ENCODE assay signal across 25 cellular contexts in genomic region chr10:54854389-54854788, GRCh38. TPM values are rescaled to one million over a fixed set of nuclear protein-coding genes. Genes with fewer than 3 reads are reported as not detected.
DNase-seq lines count a peak whose midpoint lies in the region; ATAC-seq and TF ChIP-seq lines count a peak whose summit lies in the region.
"Had no signal": no experiment of that assay in that cellular context is flagged by ENCODE, and none has a peak within 500 bp of the region (broad histone marks: within the 10 kb centered on the region; RNA-seq: fewer than 3 reads in every experiment).

No MANE protein-coding gene starts in this region.

- no peaks in the 10 kb centered on the region for H3K79me2 ChIP-seq in H9 (ENCODE audit: insufficient read depth, low read length)

- WGBS in H9 (ENCODE audit: extremely low coverage, insufficient read length, low lambda C conversion rate), result no CpG with 5 or more reads among the region's 3 CpGs
- WGBS in endodermal cell (ENCODE audit: insufficient coverage in 1 of 2, insufficient read length in 1 of 2), 2 experiments, result 90 to 93% methylated on average over 2 to 3 of the region's 3 CpGs
- no CpG with 5 or more reads among the region's 3 CpGs for WGBS in neuronal stem cell (ENCODE audit: extremely low coverage in 2 of 2, insufficient read length in 2 of 2, insufficient replicate concordance in 1 of 2), 2 donors

- H3K4me2 ChIP-seq in H9 (ENCODE audit: insufficient read depth, insufficient read length, low read length) (no peak overlapping the region), neuronal stem cell (ENCODE audit: insufficient read depth, low read length, poor library complexity, severe bottlenecking) (no peak overlapping the region)
- H3K4me2 ChIP-seq: A549 had no signal

- DNase-seq in H9 (peak; percentile 28), endodermal cell (peak; percentile 48), neuronal stem cell (ENCODE audit: low spot score) (no peak), HEK293T (ENCODE audit: extremely low spot score) (no peak), NCI-H1105 treated with DMSO at 0.1 percent for 48 hours (lab: John Stamatoyannopoulos, UW) (no peak)
- DNase-seq: 8988T; ACHN; C1 segment of cervical spinal cord; CD4-positive, alpha-beta memory T cell; COR-L47; DMS53; DMS79 treated with DMSO at 0.1 percent for 48 hours; GF-D8; GOT3; H7; HFFc6 had no signal

- H2AFZ ChIP-seq in H9 (ENCODE audit: low read length) (no peak overlapping the region), neuronal stem cell (ENCODE audit: low read length) (peak overlapping the region; percentile 41)

- POLR2A ChIA-PET in HEK293T (lab: Yijun Ruan, JAX), result no interaction called here

- no peak overlapping the region for H3K4ac ChIP-seq in H9 (ENCODE audit: low read depth, low read length)
- no peak overlapping the region for H3K4ac ChIP-seq in neuronal stem cell (ENCODE audit: low read length)

- H2BK120ac ChIP-seq in H9 (ENCODE audit: low read depth, low read length, poor library complexity, severe bottlenecking), result no peak overlapping the region
- H2BK120ac ChIP-seq in neuronal stem cell (ENCODE audit: low read depth, low read length), result no peak overlapping the region

- no peak for TF ChIP-seq CTCF in H9 (conservative IDR thresholded peaks at IDR 0.05)
- no peak for TF ChIP-seq CTCF in endodermal cell (conservative IDR thresholded peaks at IDR 0.05)

- H3K9ac ChIP-seq in H9 (ENCODE audit: extremely low read depth, insufficient read length, low read length) (no peak overlapping the region), endodermal cell (ENCODE audit: extremely low read depth, low read length, poor library complexity, severe bottlenecking) (no peak overlapping the region), neuronal stem cell (ENCODE audit: low read depth, low read length, poor library complexity) (no peak overlapping the region)

- no peaks in the 10 kb centered on the region for H3K27me3 Mint-ChIP-seq in H9 (ENCODE audit: low read depth)
- no peaks in the 10 kb centered on the region for H3K27me3 Mint-ChIP-seq in endodermal cell (ENCODE audit: insufficient read depth)
- H3K27me3 Mint-ChIP-seq: CD4-positive, alpha-beta memory T cell had no signal

- H3K27ac ChIP-seq in H9 (ENCODE audit: insufficient read length, low read depth, low read length) (no peak overlapping the region), endodermal cell (ENCODE audit: low read depth, low read length) (no peak overlapping the region), neuronal stem cell (replicated peaks; ENCODE audit: low read length) (no peak overlapping the region)
- H3K27ac ChIP-seq: A549 had no signal

- no peak overlapping the region for H3K4me3 ChIP-seq in endodermal cell (ENCODE audit: low read length)
- no peak overlapping the region for H3K4me3 ChIP-seq in neuronal stem cell (ENCODE audit: low read length in 2 of 2)
- H3K4me3 ChIP-seq: A549 had no signal

- H3K79me1 ChIP-seq in H9 (ENCODE audit: insufficient read depth, low read depth, low read length, poor library complexity, severe bottlenecking) (no peaks in the 10 kb centered on the region), neuronal stem cell (ENCODE audit: low read depth, low read length) (no peaks in the 10 kb centered on the region)

- TF ChIP-seq RAD21 in Ishikawa (IDR thresholded peaks at IDR 0.05; ENCODE audit: low read depth), result no peak

- ATAC-seq in GM21447 (IDR thresholded peaks at IDR 0.05; ENCODE audit: unreplicated experiment) (no peak), GM21529 (IDR thresholded peaks at IDR 0.05; ENCODE audit: unreplicated experiment) (no peak)
- ATAC-seq: A549, HCT116 had no signal

- no peak overlapping the region for H3K14ac ChIP-seq in H9 (ENCODE audit: insufficient read depth, low read length)
- H3K14ac ChIP-seq in neuronal stem cell (ENCODE audit: low read length), result no peak overlapping the region

- H3K27ac Mint-ChIP-seq in H9 (no peak overlapping the region), endodermal cell (no peak overlapping the region)
- H3K27ac Mint-ChIP-seq: CD4-positive, alpha-beta memory T cell; HFFc6 had no signal

- no peak for TF ChIP-seq EP300 in Ishikawa (IDR thresholded peaks at IDR 0.05; ENCODE audit: borderline replicate concordance)

- no peak overlapping the region for H2BK12ac ChIP-seq in H9 (ENCODE audit: insufficient read length, low read depth, low read length)
- H2BK12ac ChIP-seq in neuronal stem cell (ENCODE audit: low read length), result no peak overlapping the region

- H3K23ac ChIP-seq in H9 (ENCODE audit: insufficient read length, low read depth, low read length), result no peak overlapping the region
- no peak overlapping the region for H3K23ac ChIP-seq in neuronal stem cell (ENCODE audit: low read depth, low read length, poor library complexity)

- H4K91ac ChIP-seq in H9 (ENCODE audit: insufficient read length, low read depth, low read length) (no peak overlapping the region), neuronal stem cell (ENCODE audit: low read depth, low read length, poor library complexity) (no peak overlapping the region)

- H3K9me3 Mint-ChIP-seq in H9, result no peaks in the 10 kb centered on the region
- no peaks in the 10 kb centered on the region for H3K9me3 Mint-ChIP-seq in endodermal cell

- H4K20me1 ChIP-seq in H9 (ENCODE audit: control insufficient read depth, insufficient read depth, insufficient read length), result no peaks in the 10 kb centered on the region

- no peak overlapping the region for H2BK5ac ChIP-seq in H9 (ENCODE audit: insufficient read length, low read length)
- no peak overlapping the region for H2BK5ac ChIP-seq in neuronal stem cell (ENCODE audit: low read length)

- no peaks in the 10 kb centered on the region for H3K4me1 Mint-ChIP-seq in H9
- H3K4me1 Mint-ChIP-seq in endodermal cell, result no peaks in the 10 kb centered on the region
- H3K4me1 Mint-ChIP-seq: CD4-positive, alpha-beta memory T cell had no signal

- H3K18ac ChIP-seq in H9 (ENCODE audit: insufficient read length, low read depth, low read length) (no peak overlapping the region), neuronal stem cell (ENCODE audit: low read length) (no peak overlapping the region)

- H4K5ac ChIP-seq in H9 (ENCODE audit: insufficient read length, low read depth, low read length), result no peak overlapping the region

- no peak overlapping the region for H4K8ac ChIP-seq in H9 (replicated peaks; ENCODE audit: insufficient read length, low read depth, low read length)
- H4K8ac ChIP-seq in neuronal stem cell (ENCODE audit: low read depth, low read length), result no peak overlapping the region

- H3K27me3 ChIP-seq in H9 (ENCODE audit: insufficient read depth, low read length) (no peaks in the 10 kb centered on the region), endodermal cell (ENCODE audit: control insufficient read depth, insufficient read depth, low read length, poor library complexity, severe bottlenecking) (no peaks in the 10 kb centered on the region), neuronal stem cell (ENCODE audit: control insufficient read depth in 3 of 3, insufficient read depth in 3 of 3, low read depth in 1 of 3, low read length in 3 of 3) (no peaks in the 10 kb centered on the region)

- CTCF ChIA-PET in HEK293T (lab: Yijun Ruan, JAX), result no interaction called here

- H3K9me3 ChIP-seq in H9 (ENCODE audit: control insufficient read depth, low read depth, low read length) (no peaks in the 10 kb centered on the region), endodermal cell (ENCODE audit: control insufficient read depth, low read length) (no peaks in the 10 kb centered on the region), neuronal stem cell (replicated peaks in 1 of 2; ENCODE audit: control insufficient read depth in 2 of 2, insufficient read depth in 1 of 2, low read depth in 1 of 2, low read length in 2 of 2) (no peaks in the 10 kb centered on the region)
- H3K9me3 ChIP-seq: A549 had no signal

- no peaks in the 10 kb centered on the region for H3K36me3 Mint-ChIP-seq in H9 (ENCODE audit: insufficient read depth in 1 of 3, low read depth in 3 of 3)
- no peaks in the 10 kb centered on the region for H3K36me3 Mint-ChIP-seq in endodermal cell (ENCODE audit: low read depth)
- H3K36me3 Mint-ChIP-seq: CD4-positive, alpha-beta memory T cell had no signal

- H3K36me3 ChIP-seq in endodermal cell (ENCODE audit: control insufficient read depth, insufficient read depth, low read length), result no peaks in the 10 kb centered on the region
- H3K36me3 ChIP-seq in neuronal stem cell (replicated peaks in 1 of 2; ENCODE audit: control insufficient read depth in 2 of 2, insufficient read depth in 2 of 2, low read length in 2 of 2), result no peaks in the 10 kb centered on the region

- H3K4me1 ChIP-seq in H9 (ENCODE audit: insufficient read depth, low read length) (no peaks in the 10 kb centered on the region), endodermal cell (ENCODE audit: control insufficient read depth, insufficient read depth, low read length) (no peaks in the 10 kb centered on the region), neuronal stem cell (ENCODE audit: control insufficient read depth in 2 of 2, insufficient read depth in 1 of 2, low read depth in 1 of 2, low read length in 2 of 2) (no peaks in the 10 kb centered on the region)
- H3K4me1 ChIP-seq: A549 had no signal

- no peak overlapping the region for H3T11ph ChIP-seq in H9 (ENCODE audit: low read length)

- no peak overlapping the region for H3K56ac ChIP-seq in H9 (ENCODE audit: insufficient read length, low read depth, low read length)

- H2AK5ac ChIP-seq in H9 (ENCODE audit: insufficient read length, low read length), result no peak overlapping the region
- H2AK5ac ChIP-seq in neuronal stem cell (ENCODE audit: low read depth, low read length), result no peak overlapping the region

- H2BK15ac ChIP-seq in H9 (ENCODE audit: low read depth, low read length), result no peak overlapping the region
- no peak overlapping the region for H2BK15ac ChIP-seq in neuronal stem cell (ENCODE audit: low read length)

- no peak overlapping the region for H3K4me3 Mint-ChIP-seq in H9
- H3K4me3 Mint-ChIP-seq in endodermal cell, result no peak overlapping the region
- H3K4me3 Mint-ChIP-seq: CD4-positive, alpha-beta memory T cell; HFFc6 had no signal

- H3K23me2 ChIP-seq in H9 (ENCODE audit: insufficient read length, low read depth, low read length, poor library complexity, severe bottlenecking), result no peaks in the 10 kb centered on the region

- no peak overlapping the region for H2BK20ac ChIP-seq in H9 (ENCODE audit: low read depth, low read length, poor library complexity, severe bottlenecking)

TF ChIP-seq in Ishikawa, 13 proteins besides CTCF, POLR2A, EP300 and RAD21 (continues in another document):
- TF ChIP-seq TEAD4 (IDR thresholded peaks at IDR 0.05), result no peak

TF ChIP-seq in HEK293T, 16 proteins besides CTCF, POLR2A, EP300 and RAD21 (continues in another document):
- TF ChIP-seq CTBP1 (IDR thresholded peaks at IDR 0.05; ENCODE audit: borderline replicate concordance), result no peak

RNA-seq across cellular contexts. Expression of gene PCDH15, which starts 53.4 kb away (rescaled TPM):
- total RNA-seq in H9 (2021), result 0.61 and 0.75 TPM in 2 replicates
- total RNA-seq in endodermal cell, result under 1 TPM; 0.58 to 0.95 TPM
- 0.36 TPM for polyA plus RNA-seq in endodermal cell (2013, experiment 1 of 2)
- polyA plus RNA-seq in endodermal cell (2013, experiment 2 of 2), result 0.87 TPM
- polyA plus RNA-seq in neuronal stem cell (2013, experiment 1 of 2), result 0.26 TPM
- 0.30 TPM for polyA plus RNA-seq in neuronal stem cell (2013, experiment 2 of 2)
- total RNA-seq: Calu3; CD4-positive, alpha-beta memory T cell; Daoy; G401; H7; HFFc6 had no signal
- polyA plus RNA-seq: BJ; CD4-positive, alpha-beta memory T cell had no signal

Comparison
In these comparisons a context has a peak if more than half of its experiments do, and no peak if none do; other contexts are left out.
1. DNase-seq: peak in H9 (single experiment) and endodermal cell (single experiment); none in neuronal stem cell (single experiment), HEK293T (single experiment) and NCI-H1105 treated with DMSO at 0.1 percent for 48 hours (single experiment).